8 cellular contexts compared by ENCODE assay signal in the genomic region with DNA sequence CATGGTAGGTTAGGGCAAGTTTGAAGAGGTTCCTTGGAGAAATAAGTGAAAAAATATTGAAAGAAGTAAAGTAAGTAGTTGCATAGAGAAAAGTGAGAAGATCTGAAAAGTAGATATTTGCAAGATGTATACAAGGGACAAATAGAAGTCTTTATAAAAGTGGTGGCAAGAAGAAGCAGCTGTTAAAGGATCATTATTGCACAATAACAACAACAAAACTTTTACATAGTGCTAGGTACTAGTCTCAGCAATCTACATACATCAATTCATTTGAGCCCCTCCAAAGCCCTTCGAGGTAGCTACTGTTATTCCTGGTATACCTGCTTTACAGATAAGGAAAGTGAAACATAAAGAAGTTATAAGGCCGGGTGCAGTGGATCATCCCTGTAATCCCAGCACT.
"Had no signal": no experiment of that assay in that cellular context is flagged by ENCODE, and none has a peak within 500 bp of the region (broad histone marks: within the 10 kb centered on the region; RNA-seq: fewer than 3 reads in every experiment).

No MANE protein-coding gene starts in this region.

- DNase-seq: GDM1, GF-D8 had no signal

- H3K4me3 ChIP-seq: GM12878 had no signal

- FAIRE-seq: G401.6, GM12878, GM12891, GM12892, GM18507, GM19239 had no signal

- ATAC-seq: GM12878 had no signal
